2 cellular contexts compared by ENCODE assay signal in genomic region chr19:6457958-6458694, GRCh38.
TF ChIP-seq lines count a peak whose summit lies in the region.

No MANE protein-coding gene starts in this region.

TF ChIP-seq in GM23338, 12 proteins besides CTCF, POLR2A, EP300 and RAD21:
- TF ChIP-seq POLR2AphosphoS5 (IDR thresholded peaks at IDR 0.05; ENCODE audit: low read depth) = no peak
- TF ChIP-seq ZNF331 (CRISPR knock-in tag; IDR thresholded peaks at IDR 0.05; ENCODE audit: low read depth) = no peak
- TF ChIP-seq ZNF462 (CRISPR knock-in tag; IDR thresholded peaks at IDR 0.05) = no peak
- no peak for TF ChIP-seq JUNB (IDR thresholded peaks at IDR 0.05; ENCODE audit: unreplicated experiment)
- TF ChIP-seq EZH2 (IDR thresholded peaks at IDR 0.05; ENCODE audit: low read depth, unreplicated experiment) = no peak
- TF ChIP-seq STAT1 (IDR thresholded peaks at IDR 0.05; ENCODE audit: unreplicated experiment) = no peak
- TF ChIP-seq ZNF114 (CRISPR knock-in tag; IDR thresholded peaks at IDR 0.05) = no peak
- TF ChIP-seq EZH2phosphoT487 (IDR thresholded peaks at IDR 0.05; ENCODE audit: unreplicated experiment) = no peak
- no peak for TF ChIP-seq CREB1 (CRISPR knock-in tag; IDR thresholded peaks at IDR 0.05; ENCODE audit: low read depth)
- TF ChIP-seq ETS1 (IDR thresholded peaks at IDR 0.05) = no peak
- TF ChIP-seq NANOG (IDR thresholded peaks at IDR 0.05; ENCODE audit: borderline replicate concordance) = no peak
- no peak for TF ChIP-seq REST (IDR thresholded peaks at IDR 0.05; ENCODE audit: unreplicated experiment)

TF ChIP-seq in GM12878, 131 proteins besides CTCF, POLR2A, EP300 and RAD21:
- TF ChIP-seq MEF2A (IDR thresholded peaks at IDR 0.05; ENCODE audit: insufficient read depth, low read depth, low read length) (peak; percentile 96), NBN (IDR thresholded peaks at IDR 0.05) (peak; percentile 26; the same call in 1 of the 2 replicates), ETV6 (conservative IDR thresholded peaks at IDR 0.05 in 1 of 2, IDR thresholded peaks at IDR 0.05 in 1 of 2; ENCODE audit: borderline replicate concordance in 1 of 2, low read depth in 1 of 2) (no peak), RELB (IDR thresholded peaks at IDR 0.05; ENCODE audit: low read depth) (no peak; the same call in 1 of the 2 replicates), SMC3 (IDR thresholded peaks at IDR 0.05; ENCODE audit: borderline replicate concordance, low read length) (no peak), FOXK2 (IDR thresholded peaks at IDR 0.05) (no peak), SUZ12 (IDR thresholded peaks at IDR 0.05; ENCODE audit: unreplicated experiment) (no peak), GATAD2B (conservative IDR thresholded peaks at IDR 0.05; ENCODE audit: low read depth) (0 out of 2 replicates have a peak, but pooled peaks have one; percentile 56), JUNB (IDR thresholded peaks at IDR 0.05) (peak; percentile 58; the same call in 1 of the 2 replicates), ZBTB40 (IDR thresholded peaks at IDR 0.05; ENCODE audit: borderline replicate concordance) (no peak), MAX (IDR thresholded peaks at IDR 0.05; ENCODE audit: low read depth, low read length) (0 out of 2 replicates have a peak, but pooled peaks have one; percentile 15), ATF7 (IDR thresholded peaks at IDR 0.05; ENCODE audit: low read depth) (peak; percentile 64), IKZF1 (conservative IDR thresholded peaks at IDR 0.05) (peak; percentile 68), MEF2B (IDR thresholded peaks at IDR 0.05; ENCODE audit: partially characterized antibody, poor library complexity, severe bottlenecking) (peak; percentile 91), PML (IDR thresholded peaks at IDR 0.05; ENCODE audit: low read length) (no peak), NR2F1 (conservative IDR thresholded peaks at IDR 0.05) (peak; percentile 83), BHLHE40 (IDR thresholded peaks at IDR 0.05; ENCODE audit: borderline replicate concordance in 1 of 2, low read depth in 2 of 2, low read length in 1 of 2) (peak in 1 of 2 experiments; percentile 30; a peak in 1 of 4 replicates), SP1 (IDR thresholded peaks at IDR 0.05; ENCODE audit: low read depth, low read length) (peak; percentile 31), ESRRA (IDR thresholded peaks at IDR 0.05; ENCODE audit: low read length) (peak; percentile 95), NR2C1 (IDR thresholded peaks at IDR 0.05) (no peak), DPF2 (IDR thresholded peaks at IDR 0.05) (peak; percentile 54; the same call in 1 of the 2 replicates), E2F8 (IDR thresholded peaks at IDR 0.05; ENCODE audit: low read depth, partially characterized antibody) (no peak), HSF1 (IDR thresholded peaks at IDR 0.05; ENCODE audit: low read depth, low read length) (no peak), MLLT1 (IDR thresholded peaks at IDR 0.05) (no peak), RB1 (IDR thresholded peaks at IDR 0.05; ENCODE audit: borderline replicate concordance) (peak; percentile 68; the same call in 1 of the 2 replicates), JUND (IDR thresholded peaks at IDR 0.05; ENCODE audit: low read depth, low read length) (peak; percentile 67; the same call in 1 of the 2 replicates)
